9 cellular contexts compared by ENCODE assay signal in genomic region chr10:84331091-84331490, GRCh38. TPM values are rescaled to one million over a fixed set of nuclear protein-coding genes. Genes with fewer than 3 reads are reported as not detected.
DNase-seq lines count a peak whose midpoint lies in the region; ATAC-seq and TF ChIP-seq lines count a peak whose summit lies in the region.
"Had no signal": no experiment of that assay in that cellular context is flagged by ENCODE, and none has a peak within 500 bp of the region (broad histone marks: within the 10 kb centered on the region; RNA-seq: fewer than 3 reads in every experiment).

No MANE protein-coding gene starts in this region.

- CTCF ChIA-PET in PC-9 (lab: Charles Lee) (no interaction called here), MCF 10A (lab: Yijun Ruan, JAX) (no interaction called here)

- no peak for DNase-seq in cardiac muscle cell (ENCODE audit: low read depth in 1 of 2, low spot score in 1 of 2)
- no peak for DNase-seq in right cardiac atrium
- no peak for DNase-seq in PC-9
- DNase-seq in hepatocyte (ENCODE audit: low spot score): no peak
- no peak for DNase-seq in MCF 10A (ENCODE audit: unreplicated experiment)

- H3K4me1 Mint-ChIP-seq in MCF 10A (ENCODE audit: insufficient read depth, unreplicated experiment): peaks cover 28% of the 10 kb centered on the region

- intact Hi-C loops in right cardiac atrium (cut with DNase I) (no loop called here), PC-9 (cut with micrococcal nuclease; ENCODE audit: unreplicated experiment) (no loop called here), MCF 10A (cut with micrococcal nuclease) (no loop called here)

- 96% methylated on average over 2 of the region's 2 CpGs for WGBS in right cardiac atrium
- WGBS in hepatocyte (ENCODE audit: low lambda C conversion rate, missing lambda C conversion rate): 71% methylated on average over 2 of the region's 2 CpGs
- WGBS in thymus: 93% methylated on average over 2 of the region's 2 CpGs

- H3K4me1 ChIP-seq in cardiac muscle cell (ENCODE audit: low read depth) (peaks cover 11% of the 10 kb centered on the region), right cardiac atrium (ENCODE audit: control insufficient read depth, insufficient read depth, low read length) (peaks cover 7% of the 10 kb centered on the region), PC-9 (replicated peaks; ENCODE audit: insufficient read depth) (peaks cover 24% of the 10 kb centered on the region), hepatocyte (ENCODE audit: insufficient read depth) (peaks cover 10% of the 10 kb centered on the region), thymus (ENCODE audit: control insufficient read depth, insufficient read depth, low read length) (peaks cover 19% of the 10 kb centered on the region)

- H3K9me3 ChIP-seq in cardiac muscle cell (ENCODE audit: low read depth) (no peaks in the 10 kb centered on the region), right cardiac atrium (ENCODE audit: control insufficient read depth, low read length) (no peaks in the 10 kb centered on the region), PC-9 (ENCODE audit: insufficient read depth, low read depth) (no peaks in the 10 kb centered on the region), hepatocyte (ENCODE audit: low read depth) (no peaks in the 10 kb centered on the region), thymus (ENCODE audit: control insufficient read depth) (no peaks in the 10 kb centered on the region)

- H3F3A ChIP-seq in PC-9 (ENCODE audit: insufficient read depth, low read depth): peaks cover under 1% of the 10 kb centered on the region; the same call in 1 of the 2 replicates

- H3K9me2 ChIP-seq in PC-9 (ENCODE audit: insufficient read depth) (no peaks in the 10 kb centered on the region), hepatocyte (replicated peaks; ENCODE audit: insufficient read depth) (no peaks in the 10 kb centered on the region)

- peak overlapping the region; percentile 16 for H3K27ac ChIP-seq in cardiac muscle cell
- no peak overlapping the region for H3K27ac ChIP-seq in right cardiac atrium (ENCODE audit: low read length)
- H3K27ac ChIP-seq in PC-9: no peak overlapping the region
- no peak overlapping the region for H3K27ac ChIP-seq in hepatocyte
- peak overlapping the region; percentile 65 for H3K27ac ChIP-seq in thymus (ENCODE audit: low read depth)

- no peak overlapping the region for H3K27ac Mint-ChIP-seq in MCF 10A (ENCODE audit: low read depth, unreplicated experiment)

- TF ChIP-seq CTCF in cardiac muscle cell (IDR thresholded peaks at IDR 0.05; ENCODE audit: low read depth, low read length) (no peak), PC-9 (conservative IDR thresholded peaks at IDR 0.05) (no peak), hepatocyte (IDR thresholded peaks at IDR 0.05; ENCODE audit: poor library complexity) (no peak), MCF 10A (IDR thresholded peaks at IDR 0.05; ENCODE audit: unreplicated experiment) (no peak)

- H3K4me2 ChIP-seq in PC-9 (peak overlapping the region; percentile 81; the same call in 1 of the 2 replicates), hepatocyte (peak overlapping the region; percentile 72)

- H3K27me3 Mint-ChIP-seq in MCF 10A (ENCODE audit: insufficient read depth, unreplicated experiment): no peaks in the 10 kb centered on the region

- H3K4me3 Mint-ChIP-seq in MCF 10A (ENCODE audit: unreplicated experiment): no peak overlapping the region

- H3K27me3 ChIP-seq in cardiac muscle cell: no peaks in the 10 kb centered on the region
- no peaks in the 10 kb centered on the region for H3K27me3 ChIP-seq in right cardiac atrium (ENCODE audit: control insufficient read depth, insufficient read depth)
- no peaks in the 10 kb centered on the region for H3K27me3 ChIP-seq in PC-9 (ENCODE audit: insufficient read depth, low read depth)
- H3K27me3 ChIP-seq in hepatocyte: no peaks in the 10 kb centered on the region
- no peaks in the 10 kb centered on the region for H3K27me3 ChIP-seq in thymus (ENCODE audit: control insufficient read depth, insufficient read depth)

- no peaks in the 10 kb centered on the region for H3K36me3 Mint-ChIP-seq in MCF 10A (ENCODE audit: insufficient read depth, unreplicated experiment)
- H3K36me3 Mint-ChIP-seq: CD14-positive monocyte had no signal

- H3K9me3 Mint-ChIP-seq in MCF 10A (ENCODE audit: unreplicated experiment): no peaks in the 10 kb centered on the region

- ATAC-seq in right cardiac atrium: no peak
- ATAC-seq in HG02798 (IDR thresholded peaks at IDR 0.05; ENCODE audit: poor library complexity, unreplicated experiment): no peak
- ATAC-seq in HG02588 (IDR thresholded peaks at IDR 0.05; ENCODE audit: unreplicated experiment): no peak

- H2AFZ ChIP-seq in PC-9 (no peak overlapping the region), hepatocyte (no peak overlapping the region)

- BruUV-seq in PC-9 (replicated peaks; lab: Mats Ljungman, UMichigan): no TSS peak
- no TSS peak for BruUV-seq in MCF 10A (replicated peaks; lab: Mats Ljungman, UMichigan)

- POLR2A ChIA-PET in PC-9 (lab: Charles Lee; ENCODE audit: unreplicated experiment) (no interaction called here), MCF 10A (lab: Yijun Ruan, JAX) (interaction anchor here (1.0 kb wide), 1 partner anchor 30 kb away, joined by 3 read pairs; no protein-coding TSS in a partner anchor)

- H3K4me3 ChIP-seq in cardiac muscle cell: no peak overlapping the region
- H3K4me3 ChIP-seq in right cardiac atrium (ENCODE audit: low read length): no peak overlapping the region
- no peak overlapping the region for H3K4me3 ChIP-seq in PC-9
- no peak overlapping the region for H3K4me3 ChIP-seq in hepatocyte
- no peak overlapping the region for H3K4me3 ChIP-seq in thymus (ENCODE audit: low read length)

- H4K20me1 ChIP-seq in PC-9 (ENCODE audit: insufficient read depth) (no peaks in the 10 kb centered on the region; the same call in 1 of the 2 replicates), hepatocyte (ENCODE audit: insufficient read depth, poor library complexity, severe bottlenecking) (peaks cover 55% of the 10 kb centered on the region)

- H3K36me3 ChIP-seq in cardiac muscle cell (no peaks in the 10 kb centered on the region), PC-9 (ENCODE audit: low read depth) (no peaks in the 10 kb centered on the region), hepatocyte (replicated peaks; ENCODE audit: insufficient read depth, low read depth) (no peaks in the 10 kb centered on the region), thymus (ENCODE audit: control insufficient read depth, insufficient read depth) (no peaks in the 10 kb centered on the region)

- peaks cover 69% of the 10 kb centered on the region for H3K79me2 ChIP-seq in PC-9 (ENCODE audit: low read depth)
- H3K79me2 ChIP-seq in hepatocyte: peaks cover 69% of the 10 kb centered on the region

RNA-seq across cellular contexts. Expression of gene CCSER2, which starts 2.7 kb away (rescaled TPM):
- total RNA-seq in cardiac muscle cell: 17.7 and 22.5 TPM in 2 replicates
- 32.9 and 34.7 TPM in 2 replicates for polyA plus RNA-seq in cardiac muscle cell
- total RNA-seq in right cardiac atrium: 100 to 1,000 TPM; 119 to 176 (median 153) TPM
- polyA plus RNA-seq in right cardiac atrium: 30.7 TPM
- 42.2 and 56.6 TPM in 2 replicates for total RNA-seq in PC-9 (2021)
- total RNA-seq in hepatocyte: 36.5 and 41.1 TPM in 2 replicates
- 28.7 and 39.7 TPM in 2 replicates for polyA plus RNA-seq in hepatocyte
- 18.4 TPM for polyA plus RNA-seq in thymus
- total RNA-seq in MCF 10A (2022): 62.2 and 70.0 TPM in 2 replicates

Comparison
In these comparisons a context has a peak if more than half of its experiments do, and no peak if none do; other contexts are left out.
1. H3K27ac ChIP-seq: peak in cardiac muscle cell (single experiment) and thymus (single experiment); none in right cardiac atrium (single experiment), PC-9 (single experiment) and hepatocyte (single experiment).